Comparison of ENCODE assay signal across 17 cellular contexts in the genomic region with DNA sequence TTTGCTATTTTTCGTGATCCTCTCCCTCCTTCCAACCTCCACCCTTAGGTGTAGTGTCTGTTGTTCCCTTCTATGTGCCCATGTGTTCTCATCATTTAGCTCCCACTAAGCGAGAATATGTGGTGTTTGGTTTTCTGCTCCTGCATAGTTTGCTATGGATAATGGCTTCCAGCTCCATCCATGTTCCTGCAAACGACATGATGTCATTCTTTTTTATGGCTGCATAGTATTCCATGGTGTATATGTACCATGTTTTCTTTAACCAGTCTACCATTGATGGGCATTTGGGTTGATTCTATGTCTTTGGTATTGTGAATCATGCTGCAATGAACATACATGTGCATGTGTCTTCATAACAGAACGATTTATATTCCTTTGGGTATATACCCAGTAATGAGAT.
"Had no signal": no experiment of that assay in that cellular context is flagged by ENCODE, and none has a peak within 500 bp of the region (broad histone marks: within the 10 kb centered on the region; RNA-seq: fewer than 3 reads in every experiment).

No MANE protein-coding gene starts in this region.

- H3K27ac ChIP-seq: KMS-11, RWPE1 had no signal

- DNase-seq: Kasumi-1, MM.1S, NCI-H1092 treated with DMSO at 0.1 percent for 48 hours, NCI-H1436, NCI-H187, NCI-H2029, NCI-H2081 treated with DMSO at 0.1 percent for 48 hours, NCI-H2171, NCI-H510A, NCI-H524 treated with DMSO at 0.1 percent for 48 hours, NCI-H69, NCI-H774, PC-3, SHP77 had no signal

- H3K4me2 ChIP-seq: KMS-11 had no signal

- ATAC-seq: Panc1, PC-3 had no signal

- H3K9ac ChIP-seq: KMS-11 had no signal
